In the genomic region with DNA sequence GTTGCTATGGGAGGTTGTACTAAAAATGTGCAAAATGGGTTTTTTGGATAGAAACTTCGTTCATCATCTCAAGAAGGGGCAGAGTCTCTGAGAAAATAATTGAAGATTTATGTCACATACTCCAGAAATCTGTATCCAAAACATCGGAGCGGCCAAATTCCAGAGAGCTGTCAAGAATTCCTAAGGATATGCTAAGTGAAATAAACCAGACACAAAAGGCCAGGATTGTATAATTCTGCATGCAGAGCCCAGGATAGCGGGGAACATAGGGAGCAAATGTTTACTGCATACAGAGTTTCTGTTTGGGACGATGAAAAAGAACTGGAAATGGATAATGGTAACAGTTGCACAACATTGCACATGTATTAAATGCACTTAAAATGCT, we compare ENCODE assay signal across 25 cellular contexts.
DNase-seq lines count a peak whose midpoint lies in the region; ATAC-seq and TF ChIP-seq lines count a peak whose summit lies in the region.
"Had no signal": no experiment of that assay in that cellular context is flagged by ENCODE, and none has a peak within 500 bp of the region (broad histone marks: within the 10 kb centered on the region; RNA-seq: fewer than 3 reads in every experiment).

No MANE protein-coding gene starts in this region.

- WGBS in GM23248 (ENCODE audit: low coverage in 1 of 2, low lambda C conversion rate in 2 of 2, missing lambda C conversion rate in 2 of 2), 2 experiments: 3% methylated on average over 5 of the region's 5 CpGs
- WGBS in gastroesophageal sphincter (ENCODE audit: low coverage in 1 of 2), 2 donors: 3 to 17% methylated on average over 4 to 5 of the region's 5 CpGs

- H3K36me3 ChIP-seq in GM23248 (ENCODE audit: low read depth): no peaks in the 10 kb centered on the region
- no peaks in the 10 kb centered on the region for H3K36me3 ChIP-seq in adipocyte (ENCODE audit: control insufficient read depth, insufficient read depth, low read length, severe bottlenecking)
- no peaks in the 10 kb centered on the region for H3K36me3 ChIP-seq in gastroesophageal sphincter
- H3K36me3 ChIP-seq: heart left ventricle, neural progenitor cell, prostate gland had no signal

- H3K9me2 ChIP-seq in GM23248 (ENCODE audit: insufficient read depth): no peaks in the 10 kb centered on the region

- peaks cover 8% of the 10 kb centered on the region for H3F3A ChIP-seq in GM23248 (ENCODE audit: insufficient read depth)

- H3K27me3 Mint-ChIP-seq in stimulated activated naive B cell treated with anti-CD40 and anti-IgM and Interleukin-4, amounts not matched to agents 10 μg/mL and 1 μg/mL and 100 μg/mL, for 72 hours: peaks cover 7 to 11% of the 10 kb centered on the region in 2 donors
- H3K27me3 Mint-ChIP-seq: activated naive CD4-positive, alpha-beta T cell treated with anti-CD3 and anti-CD28 coated beads, Interleukin-2, amount 50 U/mL, for 24 hours; effector memory CD8-positive, alpha-beta T cell had no signal

- in situ Hi-C loops in GM23248 (cut with MboI): no loop called here

- H3K4me3 Mint-ChIP-seq in stimulated activated naive B cell treated with anti-CD40 and anti-IgM and Interleukin-4, amounts not matched to agents 10 μg/mL and 1 μg/mL and 100 μg/mL, for 72 hours: no peak overlapping the region
- H3K4me3 Mint-ChIP-seq: activated naive CD4-positive, alpha-beta T cell treated with anti-CD3 and anti-CD28 coated beads, Interleukin-2, amount 50 U/mL, for 24 hours; activated T-cell treated with anti-CD3 and anti-CD28 coated beads, Interleukin-2, amount 50 U/mL, for 72 hours; CD8-positive, alpha-beta memory T cell; effector memory CD8-positive, alpha-beta T cell; neural progenitor cell; stimulated activated effector memory CD8-positive, alpha-beta T cell treated with anti-CD3 and anti-CD28 coated beads, Interleukin-12 subunit alpha, Interleukin-12 subunit beta, amount 100 ng/mL, for 72 hours; T-helper 1 cell treated with Interleukin-12 subunit alpha and Interleukin-12 subunit beta and Interleukin-4 antibody, amounts not matched to agents 30 μg/mL and 1 μg/mL, for 36 hours had no signal

- TF ChIP-seq CTCF in gastroesophageal sphincter (IDR thresholded peaks at IDR 0.05): no peak

- H2AFZ ChIP-seq in GM23248: peak overlapping the region; percentile 30; the same call in 1 of the 2 replicates
- H2AFZ ChIP-seq: neural progenitor cell had no signal

- H3K9me3 ChIP-seq in GM23248 (ENCODE audit: low read depth) (no peaks in the 10 kb centered on the region), adipocyte (ENCODE audit: control insufficient read depth, low read length) (no peaks in the 10 kb centered on the region), gastroesophageal sphincter (no peaks in the 10 kb centered on the region)
- H3K9me3 ChIP-seq: heart left ventricle, prostate gland had no signal

- peak overlapping the region; percentile 41 for H3K4me3 ChIP-seq in GM23248
- H3K4me3 ChIP-seq in adipocyte (ENCODE audit: low read length): no peak overlapping the region
- no peak overlapping the region for H3K4me3 ChIP-seq in gastroesophageal sphincter
- H3K4me3 ChIP-seq: heart left ventricle, neural progenitor cell, prostate gland had no signal

- ATAC-seq in gastroesophageal sphincter: peak; percentile 79
- no peak for ATAC-seq in stimulated activated naive B cell treated with anti-CD40 and anti-IgM and Interleukin-4, amounts not matched to agents 10 μg/mL and 1 μg/mL and 100 μg/mL, for 72 hours (replicated peaks)
- no peak for ATAC-seq in HG03280 (IDR thresholded peaks at IDR 0.05; ENCODE audit: unreplicated experiment)
- no peak for ATAC-seq in GM21576 (IDR thresholded peaks at IDR 0.05; ENCODE audit: unreplicated experiment)
- ATAC-seq: activated T-cell treated with anti-CD3 and anti-CD28 coated beads, Interleukin-2, amount 50 U/mL, for 72 hours; effector memory CD8-positive, alpha-beta T cell; left ventricle myocardium superior; PC-3; stimulated activated effector memory CD8-positive, alpha-beta T cell treated with anti-CD3 and anti-CD28 coated beads, Interleukin-12 subunit alpha, Interleukin-12 subunit beta, amount 100 ng/mL, for 72 hours had no signal

- H3K36me3 Mint-ChIP-seq in stimulated activated naive B cell treated with anti-CD40 and anti-IgM and Interleukin-4, amounts not matched to agents 10 μg/mL and 1 μg/mL and 100 μg/mL, for 72 hours: peaks cover 0 to 3% of the 10 kb centered on the region in 2 donors
- H3K36me3 Mint-ChIP-seq: activated naive CD4-positive, alpha-beta T cell treated with anti-CD3 and anti-CD28 coated beads, Interleukin-2, amount 50 U/mL, for 24 hours; CD8-positive, alpha-beta memory T cell; neural progenitor cell; stimulated activated effector memory CD8-positive, alpha-beta T cell treated with anti-CD3 and anti-CD28 coated beads, Interleukin-12 subunit alpha, Interleukin-12 subunit beta, amount 100 ng/mL, for 72 hours had no signal

- H3K4me2 ChIP-seq in GM23248 (ENCODE audit: unreplicated experiment): peak overlapping the region; percentile 65
- H3K4me2 ChIP-seq: neural progenitor cell had no signal

- peaks cover 4% of the 10 kb centered on the region in 2 donors for H3K9me3 Mint-ChIP-seq in stimulated activated naive B cell treated with anti-CD40 and anti-IgM and Interleukin-4, amounts not matched to agents 10 μg/mL and 1 μg/mL and 100 μg/mL, for 72 hours
- H3K9me3 Mint-ChIP-seq: activated naive CD4-positive, alpha-beta T cell treated with anti-CD3 and anti-CD28 coated beads, Interleukin-2, amount 50 U/mL, for 24 hours; effector memory CD8-positive, alpha-beta T cell; neural progenitor cell; stimulated activated effector memory CD8-positive, alpha-beta T cell treated with anti-CD3 and anti-CD28 coated beads, Interleukin-12 subunit alpha, Interleukin-12 subunit beta, amount 100 ng/mL, for 72 hours had no signal

- H3K79me2 ChIP-seq in GM23248 (ENCODE audit: insufficient read depth): no peaks in the 10 kb centered on the region

- no peaks in the 10 kb centered on the region for H4K20me1 ChIP-seq in GM23248 (ENCODE audit: insufficient read depth)

- H3K4me1 Mint-ChIP-seq in stimulated activated naive B cell treated with anti-CD40 and anti-IgM and Interleukin-4, amounts not matched to agents 10 μg/mL and 1 μg/mL and 100 μg/mL, for 72 hours: peaks cover 10 to 26% of the 10 kb centered on the region in 2 donors
- H3K4me1 Mint-ChIP-seq: CD8-positive, alpha-beta memory T cell; stimulated activated effector memory CD8-positive, alpha-beta T cell treated with anti-CD3 and anti-CD28 coated beads, Interleukin-12 subunit alpha, Interleukin-12 subunit beta, amount 100 ng/mL, for 72 hours had no signal

- TF ChIP-seq POLR2A in gastroesophageal sphincter (IDR thresholded peaks at IDR 0.05): no peak

- peak overlapping the region; percentile 68 for H3K27ac Mint-ChIP-seq in stimulated activated naive B cell treated with anti-CD40 and anti-IgM and Interleukin-4, amounts not matched to agents 10 μg/mL and 1 μg/mL and 100 μg/mL, for 72 hours
- H3K27ac Mint-ChIP-seq: activated T-cell treated with anti-CD3 and anti-CD28 coated beads, Interleukin-2, amount 50 U/mL, for 72 hours; CD8-positive, alpha-beta memory T cell; effector memory CD8-positive, alpha-beta T cell; neural progenitor cell; stimulated activated effector memory CD8-positive, alpha-beta T cell treated with anti-CD3 and anti-CD28 coated beads, Interleukin-12 subunit alpha, Interleukin-12 subunit beta, amount 100 ng/mL, for 72 hours; T-helper 1 cell treated with Interleukin-12 subunit alpha and Interleukin-12 subunit beta and Interleukin-4 antibody, amounts not matched to agents 30 μg/mL and 1 μg/mL, for 36 hours had no signal

- H3K27me3 ChIP-seq in GM23248 (replicated peaks; ENCODE audit: insufficient read depth) (no peaks in the 10 kb centered on the region; the same call in 1 of the 2 replicates), adipocyte (replicated peaks; ENCODE audit: control insufficient read depth, insufficient read depth, low read length) (peaks cover 10% of the 10 kb centered on the region), gastroesophageal sphincter (no peaks in the 10 kb centered on the region)
- H3K27me3 ChIP-seq: heart left ventricle, neural progenitor cell had no signal

- H3K9ac ChIP-seq in GM23248 (peak overlapping the region; percentile 20; the same call in 1 of the 2 replicates), adipocyte (ENCODE audit: low read length) (no peak overlapping the region)
- H3K9ac ChIP-seq: neural progenitor cell had no signal

- H3K4me1 ChIP-seq in GM23248 (ENCODE audit: insufficient read depth) (peaks cover 16% of the 10 kb centered on the region), adipocyte (ENCODE audit: control insufficient read depth, insufficient read depth, low read length) (peaks cover 13% of the 10 kb centered on the region), gastroesophageal sphincter (peaks cover 0 to 34% (median 2%) of the 10 kb centered on the region in 3 donors)
- H3K4me1 ChIP-seq: neural progenitor cell, prostate gland had no signal

- peak; percentile 60 for DNase-seq in GM23248
- DNase-seq in adipocyte (ENCODE audit: low read depth): peak; percentile 89
- no peak for DNase-seq in stimulated activated naive B cell treated with anti-CD40 and anti-IgM and Interleukin-4, amounts not matched to agents 10 μg/mL and 1 μg/mL and 100 μg/mL, for 72 hours
- DNase-seq in NCI-H526 treated with DMSO at 0.1 percent for 48 hours (lab: John Stamatoyannopoulos, UW): no peak
- no peak for DNase-seq in D341Med (ENCODE audit: low spot score)
- DNase-seq: activated CD4-positive, alpha-beta T cell treated with anti-CD3 and anti-CD28 coated beads for 4 hours; activated T-cell treated with anti-CD3 and anti-CD28 coated beads, Interleukin-2, amount 50 U/mL, for 72 hours; CD8-positive, alpha-beta memory T cell; effector memory CD8-positive, alpha-beta T cell; heart left ventricle; KG1; left ventricle myocardium superior; NCI-H187; NCI-H774; PC-3; SHP77 treated with DMSO at 0.1 percent for 48 hours; stimulated activated CD4-positive, alpha-beta T cell treated with anti-CD3 and anti-CD28 coated beads, Interleukin-1b, Interleukin-23, amount 100 ng/mL, for 48 hours had no signal

- H3K27ac ChIP-seq in GM23248 (peak overlapping the region; percentile 58), gastroesophageal sphincter (peak overlapping the region; percentile 61 to 75 (median 70))
- H3K27ac ChIP-seq: heart left ventricle, neural progenitor cell, prostate gland had no signal

- TF ChIP-seq EP300 in gastroesophageal sphincter (IDR thresholded peaks at IDR 0.05): no peak

Comparison
In these comparisons a context has a peak if more than half of its experiments do, and no peak if none do; other contexts are left out.
1. DNase-seq: peak in GM23248 (single experiment) and adipocyte (single experiment); none in stimulated activated naive B cell treated with anti-CD40 and anti-IgM and Interleukin-4, amounts not matched to agents 10 μg/mL and 1 μg/mL and 100 μg/mL, for 72 hours (single experiment), NCI-H526 treated with DMSO at 0.1 percent for 48 hours (single experiment) and D341Med (single experiment).